In genomic region chr22:31749636-31750364, GRCh38 we compare ENCODE assay signal across 8 cellular contexts.
DNase-seq lines count a peak whose midpoint lies in the region; ATAC-seq and TF ChIP-seq lines count a peak whose summit lies in the region.

TSS of gene PRR14L (minus strand) at chr22:31750132. CDS start at chr22:31738860, 11,272 bp downstream.

- H3K27me3 Mint-ChIP-seq in activated naive CD4-positive, alpha-beta T cell treated with anti-CD3 and anti-CD28 coated beads, Interleukin-2, amount 50 U/mL, for 24 hours, result no peaks in the 10 kb centered on the region

- POLR2A ChIA-PET in GM10248 (lab: Yijun Ruan, JAX), result no interaction called here

- peak within 1 kb of the TSS; percentile 96 for H3K4me3 Mint-ChIP-seq in activated naive CD4-positive, alpha-beta T cell treated with anti-CD3 and anti-CD28 coated beads, Interleukin-2, amount 50 U/mL, for 24 hours

- peak within 1 kb of the TSS; percentile 100 for H3K27ac Mint-ChIP-seq in activated naive CD4-positive, alpha-beta T cell treated with anti-CD3 and anti-CD28 coated beads, Interleukin-2, amount 50 U/mL, for 24 hours

- no peak for TF ChIP-seq CTCF in GM10248 (IDR thresholded peaks at IDR 0.05; ENCODE audit: control extremely low read depth, extremely low read depth, low read depth, missing control alignments)

- H3K27ac ChIP-seq in substantia nigra (ENCODE audit: low read depth, low read length, poor library complexity, severe bottlenecking), result peak within 1 kb of the TSS; percentile 75

- CTCF ChIA-PET in GM10248 (lab: Yijun Ruan, JAX), result interaction anchor here (0.9 to 1.2 kb wide), 3 partner anchors 8 to 84 kb away, joined by 3 read pairs; no protein-coding TSS in a partner anchor

- peaks cover 4% of the 10 kb centered on the region for H3K36me3 Mint-ChIP-seq in activated naive CD4-positive, alpha-beta T cell treated with anti-CD3 and anti-CD28 coated beads, Interleukin-2, amount 50 U/mL, for 24 hours

- DNase-seq in GM10248 (ENCODE audit: extremely low spot score) (peak; percentile 94), NCI-H1092 treated with DMSO at 0.1 percent for 48 hours (lab: John Stamatoyannopoulos, UW) (peak; percentile 96), germinal center (ENCODE audit: low spot score) (peak; percentile 95), non-pigmented ciliary epithelial cell (ENCODE audit: low read depth) (peak; percentile 56), substantia nigra (lab: John Stamatoyannopoulos, UW) (peak; percentile 89 to 99 (median 97))

- ATAC-seq in HG02610 (IDR thresholded peaks at IDR 0.05; ENCODE audit: unreplicated experiment) (peak; percentile 61), SK-N-SH treated with all-trans-retinoic acid at 6 μM for 48 hours (peak; percentile 80)

- peaks cover 56% of the 10 kb centered on the region for H3K4me1 Mint-ChIP-seq in activated naive CD4-positive, alpha-beta T cell treated with anti-CD3 and anti-CD28 coated beads, Interleukin-2, amount 50 U/mL, for 24 hours

- H3K9me3 Mint-ChIP-seq in activated naive CD4-positive, alpha-beta T cell treated with anti-CD3 and anti-CD28 coated beads, Interleukin-2, amount 50 U/mL, for 24 hours, result no peaks in the 10 kb centered on the region

TF ChIP-seq in SK-N-SH treated with all-trans-retinoic acid at 6 μM for 48 hours, 23 proteins besides CTCF, POLR2A, EP300 and RAD21:
- no peak for TF ChIP-seq CSDC2 (CRISPR knock-in tag; IDR thresholded peaks at IDR 0.05)
- TF ChIP-seq OSR1 (CRISPR knock-in tag; IDR thresholded peaks at IDR 0.05), result no peak
- peak; percentile 58 for TF ChIP-seq ZFP3 (CRISPR knock-in tag; IDR thresholded peaks at IDR 0.05)
- no peak for TF ChIP-seq ISL1 (CRISPR knock-in tag; IDR thresholded peaks at IDR 0.05)
- TF ChIP-seq ZNF565 (CRISPR knock-in tag; conservative IDR thresholded peaks at IDR 0.05; ENCODE audit: low read depth), result no peak
- TF ChIP-seq ESRRG (CRISPR knock-in tag; IDR thresholded peaks at IDR 0.05), result no peak
- no peak for TF ChIP-seq TCF4 (CRISPR knock-in tag; IDR thresholded peaks at IDR 0.05; ENCODE audit: borderline replicate concordance)
- TF ChIP-seq ZNF70 (CRISPR knock-in tag; IDR thresholded peaks at IDR 0.05), result no peak
- TF ChIP-seq SNAI2 (CRISPR knock-in tag; IDR thresholded peaks at IDR 0.05), result no peak
- no peak for TF ChIP-seq BACH2 (CRISPR knock-in tag; IDR thresholded peaks at IDR 0.05; ENCODE audit: borderline replicate concordance)
- no peak for TF ChIP-seq ZNF8 (CRISPR knock-in tag; IDR thresholded peaks at IDR 0.05)
- no peak for TF ChIP-seq CREB5 (CRISPR knock-in tag; IDR thresholded peaks at IDR 0.05; ENCODE audit: low read depth)
- peak; percentile 42; the same call in 1 of the 2 replicates for TF ChIP-seq TSHZ2 (CRISPR knock-in tag; IDR thresholded peaks at IDR 0.05)
- TF ChIP-seq ARNTL (CRISPR knock-in tag; IDR thresholded peaks at IDR 0.05; ENCODE audit: borderline replicate concordance, low read depth), result no peak
- TF ChIP-seq CSRNP3 (CRISPR knock-in tag; IDR thresholded peaks at IDR 0.05), result no peak
- TF ChIP-seq PATZ1 (CRISPR knock-in tag; IDR thresholded peaks at IDR 0.05; ENCODE audit: borderline replicate concordance), result 0 out of 2 replicates have a peak, but pooled peaks have one; percentile 41
- no peak for TF ChIP-seq PPARA (CRISPR knock-in tag; IDR thresholded peaks at IDR 0.05; ENCODE audit: borderline replicate concordance)
- no peak for TF ChIP-seq POU6F1 (CRISPR knock-in tag; IDR thresholded peaks at IDR 0.05; ENCODE audit: borderline replicate concordance, low read depth)
- no peak for TF ChIP-seq RARB (CRISPR knock-in tag; IDR thresholded peaks at IDR 0.05)
- TF ChIP-seq ZC3H10 (CRISPR knock-in tag; IDR thresholded peaks at IDR 0.05), result no peak
- TF ChIP-seq GLIS3 (CRISPR knock-in tag; IDR thresholded peaks at IDR 0.05), result no peak
- TF ChIP-seq TOX (CRISPR knock-in tag; IDR thresholded peaks at IDR 0.05; ENCODE audit: borderline replicate concordance), result no peak
- no peak for TF ChIP-seq ZFP30 (CRISPR knock-in tag; IDR thresholded peaks at IDR 0.05)

Comparison
In these comparisons a context has a peak if more than half of its experiments do, and no peak if none do; other contexts are left out.
1. Peak in every context shown above with its lines: DNase-seq, ATAC-seq and H3K27ac ChIP-seq.